In genomic region chr3:73868688-73869315, GRCh38 we compare ENCODE assay signal across 8 cellular contexts.
DNase-seq lines count a peak whose midpoint lies in the region; ATAC-seq, FAIRE-seq and TF ChIP-seq lines count a peak whose summit lies in the region.

No MANE protein-coding gene starts in this region.

- no peak overlapping the region for H3K27ac Mint-ChIP-seq in stimulated activated memory B cell treated with anti-CD40 and anti-IgM and Interleukin-4, amounts not matched to agents 10 μg/mL and 1 μg/mL and 100 μg/mL, for 72 hours

- H3K27me3 ChIP-seq in AG04450 (ENCODE audit: control insufficient read depth, insufficient read depth, low read length) (no peaks in the 10 kb centered on the region), HAP-1 (ENCODE audit: low read depth) (no peaks in the 10 kb centered on the region), psoas muscle (ENCODE audit: insufficient read depth in 3 of 3, low read length in 2 of 3) (no peaks in the 10 kb centered on the region)

- H3K9me3 ChIP-seq in AG04450 (ENCODE audit: control insufficient read depth, insufficient read depth, low read length) (no peaks in the 10 kb centered on the region), HAP-1 (peaks cover 2% of the 10 kb centered on the region), psoas muscle (no peaks in the 10 kb centered on the region)

- 69 to 74% (median 69%) methylated on average over 3 of the region's 3 CpGs for WGBS in psoas muscle, 3 donors

- H3K4me3 ChIP-seq in AG04450 (ENCODE audit: low read depth, low read length) (no peak overlapping the region), HAP-1 (no peak overlapping the region), fibroblast of villous mesenchyme (ENCODE audit: low read depth, low read length) (no peak overlapping the region), psoas muscle (no peak overlapping the region)

- TF ChIP-seq CTCF in AG04450 (IDR thresholded peaks at IDR 0.05; ENCODE audit: low read depth, low read length) (peak; percentile 68), fibroblast of villous mesenchyme (IDR thresholded peaks at IDR 0.05; ENCODE audit: insufficient read depth, low read depth, low read length) (peak; percentile 60), psoas muscle (IDR thresholded peaks at IDR 0.05) (peak; percentile 61)

- TF ChIP-seq POLR2A in GM12892 (IDR thresholded peaks at IDR 0.05; ENCODE audit: low read depth, low read length): no peak

- peak; percentile 11 for FAIRE-seq in RCC 7860 (lab: Jason Lieb, UNC)
- no peak for FAIRE-seq in GM12892 (lab: Jason Lieb, UNC)

- intact Hi-C loops in psoas muscle (cut with DNase I): no loop called here

- H3K4me1 ChIP-seq in HAP-1 (peaks cover 11% of the 10 kb centered on the region), psoas muscle (no peaks in the 10 kb centered on the region)

- H3K4me1 Mint-ChIP-seq in stimulated activated memory B cell treated with anti-CD40 and anti-IgM and Interleukin-4, amounts not matched to agents 10 μg/mL and 1 μg/mL and 100 μg/mL, for 72 hours: no peaks in the 10 kb centered on the region

- DNase-seq in AG04450 (ENCODE audit: low read depth, low spot score) (peak; percentile 3), HAP-1 (ENCODE audit: low spot score in 2 of 2) (peak; percentile 76 to 83), RCC 7860 (ENCODE audit: low spot score) (peak; percentile 11), fibroblast of villous mesenchyme (ENCODE audit: low read depth) (peak; percentile 29), psoas muscle (no peak), activated gamma-delta T cell treated with Interleukin-2 at 50 U/mL for 16 hours (no peak), GM12892 (ENCODE audit: insufficient read length) (no peak)

- CTCF ChIA-PET in AG04450 (lab: Charles Lee): interaction anchor here (0.6 to 1.2 kb wide), 3 partner anchors 247 to 911 kb away, joined by 4 to 8 read pairs (median 5); no protein-coding TSS in a partner anchor

- H3K27me3 Mint-ChIP-seq in stimulated activated memory B cell treated with anti-CD40 and anti-IgM and Interleukin-4, amounts not matched to agents 10 μg/mL and 1 μg/mL and 100 μg/mL, for 72 hours: no peaks in the 10 kb centered on the region

- H3K36me3 ChIP-seq in HAP-1 (replicated peaks) (no peaks in the 10 kb centered on the region), psoas muscle (ENCODE audit: insufficient read depth in 1 of 2, low read depth in 1 of 2) (no peaks in the 10 kb centered on the region)

- H3K9me3 Mint-ChIP-seq in stimulated activated memory B cell treated with anti-CD40 and anti-IgM and Interleukin-4, amounts not matched to agents 10 μg/mL and 1 μg/mL and 100 μg/mL, for 72 hours: peaks cover 3% of the 10 kb centered on the region

- no peak overlapping the region for H3K4me3 Mint-ChIP-seq in stimulated activated memory B cell treated with anti-CD40 and anti-IgM and Interleukin-4, amounts not matched to agents 10 μg/mL and 1 μg/mL and 100 μg/mL, for 72 hours

- POLR2A ChIA-PET in AG04450 (lab: Yijun Ruan, JAX): no interaction called here

- ATAC-seq in psoas muscle: peak in 3 of 4 donors; percentile 25 to 77 (median 57)
- no peak for ATAC-seq in stimulated activated memory B cell treated with anti-CD40 and anti-IgM and Interleukin-4, amounts not matched to agents 10 μg/mL and 1 μg/mL and 100 μg/mL, for 72 hours

- no peaks in the 10 kb centered on the region for H3K36me3 Mint-ChIP-seq in stimulated activated memory B cell treated with anti-CD40 and anti-IgM and Interleukin-4, amounts not matched to agents 10 μg/mL and 1 μg/mL and 100 μg/mL, for 72 hours

- H3K27ac ChIP-seq in AG04450 (ENCODE audit: low read depth, low read length): no peak overlapping the region
- no peak overlapping the region for H3K27ac ChIP-seq in psoas muscle

- in situ Hi-C loops in HAP-1 (cut with MboI; ENCODE audit: low sequenced_read_pairs): loop anchor here (25.0 kb wide), 3 partner anchors 768 to 1318 kb away; no protein-coding TSS in a partner anchor

Comparison
In these comparisons a context has a peak if more than half of its experiments do, and no peak if none do; other contexts are left out.
1. DNase-seq: peak in AG04450 (single experiment), HAP-1 (2 of 2), RCC 7860 (single experiment) and fibroblast of villous mesenchyme (single experiment); none in psoas muscle (0 of 2), activated gamma-delta T cell treated with Interleukin-2 at 50 U/mL for 16 hours (single experiment) and GM12892 (single experiment).
2. Peak in every context shown above with its lines, with median percentiles within 50 percentile points of each other: CTCF ChIP-seq.